Comparison of ENCODE assay signal across 8 cellular contexts in genomic region chr2:13056259-13056843, GRCh38.
DNase-seq lines count a peak whose midpoint lies in the region; ATAC-seq and TF ChIP-seq lines count a peak whose summit lies in the region.

No MANE protein-coding gene starts in this region.

- ATAC-seq in Right ventricle myocardium inferior (no peak), PC-3 (no peak), GM19463 (IDR thresholded peaks at IDR 0.05; ENCODE audit: unreplicated experiment) (no peak), GM21528 (IDR thresholded peaks at IDR 0.05; ENCODE audit: low FRiP score, unreplicated experiment) (no peak)

- POLR2A ChIA-PET in PC-3 (lab: Charles Lee; ENCODE audit: unreplicated experiment): interaction anchor here (0.6 kb wide), 1 partner anchor 1803 kb away, joined by 8 read pairs; no protein-coding TSS in a partner anchor

- no peaks in the 10 kb centered on the region for H3K36me3 ChIP-seq in right atrium auricular region
- no peaks in the 10 kb centered on the region for H3K36me3 ChIP-seq in PC-3 (ENCODE audit: low read depth, low read length)

- H3K27ac ChIP-seq in right atrium auricular region: no peak overlapping the region
- no peak overlapping the region for H3K27ac ChIP-seq in PC-3 (ENCODE audit: low read length)

- H3K4me1 ChIP-seq in right atrium auricular region (no peaks in the 10 kb centered on the region), PC-3 (ENCODE audit: insufficient read depth, low read length) (no peaks in the 10 kb centered on the region)

- H3K9me3 ChIP-seq in right atrium auricular region (no peaks in the 10 kb centered on the region), PC-3 (ENCODE audit: low read length) (no peaks in the 10 kb centered on the region)

- intact Hi-C loops in Right ventricle myocardium inferior (cut with DNase I) (no loop called here), PC-3 (cut with micrococcal nuclease) (loop anchor here (5.0 kb wide), 1 partner anchor 136 kb away; no protein-coding TSS in a partner anchor)

- BruUV-seq in PC-3 (replicated peaks; lab: Mats Ljungman, UMichigan): no TSS peak

- H2AFZ ChIP-seq in PC-3 (ENCODE audit: low read length): no peak overlapping the region

- H3K79me2 ChIP-seq in PC-3 (ENCODE audit: low read length): no peaks in the 10 kb centered on the region

- no peak overlapping the region for H3K4me2 ChIP-seq in PC-3 (ENCODE audit: low read length)

- no peaks in the 10 kb centered on the region for H3K27me3 ChIP-seq in right atrium auricular region
- peaks cover 37% of the 10 kb centered on the region for H3K27me3 ChIP-seq in PC-3 (ENCODE audit: low read length)

- no peak overlapping the region for H3K4me3 ChIP-seq in right atrium auricular region
- H3K4me3 ChIP-seq in PC-3 (ENCODE audit: low read length): no peak overlapping the region
- H3K4me3 ChIP-seq in foreskin fibroblast (ENCODE audit: low read depth in 1 of 2, low read length in 2 of 2): no peak overlapping the region

- H4K20me1 ChIP-seq in PC-3 (ENCODE audit: low read length): no peaks in the 10 kb centered on the region

- H3K9ac ChIP-seq in PC-3 (ENCODE audit: low read length): no peak overlapping the region

- CTCF ChIA-PET in PC-3 (lab: Charles Lee): no interaction called here

- no peaks in the 10 kb centered on the region for H3K9me2 ChIP-seq in PC-3 (replicated peaks; ENCODE audit: low read length)

- TF ChIP-seq CTCF in right atrium auricular region (IDR thresholded peaks at IDR 0.05): peak; percentile 20 to 69
- peak; percentile 69 for TF ChIP-seq CTCF in PC-3 (conservative IDR thresholded peaks at IDR 0.05; ENCODE audit: low read depth, low read length)
- TF ChIP-seq CTCF in foreskin fibroblast (IDR thresholded peaks at IDR 0.05; ENCODE audit: low read depth, low read length): peak; percentile 46
- TF ChIP-seq CTCF in GM20000 (IDR thresholded peaks at IDR 0.05; ENCODE audit: extremely low read depth, missing control alignments): no peak

- no peaks in the 10 kb centered on the region for H3F3A ChIP-seq in PC-3 (ENCODE audit: low read length, unreplicated experiment)

- DNase-seq in right atrium auricular region (ENCODE audit: low spot score) (no peak), Right ventricle myocardium inferior (ENCODE audit: missing footprints) (no peak), PC-3 (peak; percentile 41), foreskin fibroblast (peak; percentile 3 to 30), GM20000 (ENCODE audit: low spot score) (no peak)
- no peak for DNase-seq in activated CD8-positive, alpha-beta memory T cell treated with anti-CD3 and anti-CD28 coated beads for 24 hours

Comparison
In these comparisons a context has a peak if more than half of its experiments do, and no peak if none do; other contexts are left out.
1. DNase-seq: peak in PC-3 (single experiment) and foreskin fibroblast (2 of 2); none in right atrium auricular region (single experiment), Right ventricle myocardium inferior (single experiment), activated CD8-positive, alpha-beta memory T cell treated with anti-CD3 and anti-CD28 coated beads for 24 hours (single experiment) and GM20000 (single experiment).